20 cellular contexts compared by ENCODE assay signal in genomic region chr9:134377143-134377484, GRCh38. TPM values are rescaled to one million over a fixed set of nuclear protein-coding genes. Genes with fewer than 3 reads are reported as not detected.
DNase-seq lines count a peak whose midpoint lies in the region; ATAC-seq and TF ChIP-seq lines count a peak whose summit lies in the region.
"Had no signal": no experiment of that assay in that cellular context is flagged by ENCODE, and none has a peak within 500 bp of the region (broad histone marks: within the 10 kb centered on the region; RNA-seq: fewer than 3 reads in every experiment).

No MANE protein-coding gene starts in this region.

- no peak overlapping the region for H2BK5ac ChIP-seq in trophoblast cell (ENCODE audit: low read depth, low read length, poor library complexity)

- peak overlapping the region; percentile 72 to 98 (median 92) for H3K9ac ChIP-seq in skeletal muscle tissue (ENCODE audit: low read depth in 1 of 3, low read length in 3 of 3)
- H3K9ac ChIP-seq in trophoblast cell (ENCODE audit: low read length) = no peak overlapping the region

- H3K27ac ChIP-seq in heart right ventricle (peak overlapping the region in 8 of 10 donors; percentile 83 to 98 (median 90)), right atrium auricular region (peak overlapping the region in 1 of 2 donors; percentile 86), skeletal muscle tissue (ENCODE audit: low read depth, low read length) (peak overlapping the region; percentile 97), vagina (peak overlapping the region; percentile 94), trophoblast cell (ENCODE audit: low read depth, low read length) (no peak overlapping the region)

- no peak overlapping the region for H4K91ac ChIP-seq in trophoblast cell (ENCODE audit: low read depth, low read length)

- no peak overlapping the region for H3K18ac ChIP-seq in trophoblast cell (ENCODE audit: low read length)

- TF ChIP-seq CTCF in heart right ventricle (IDR thresholded peaks at IDR 0.05) (no peak), right atrium auricular region (IDR thresholded peaks at IDR 0.05) (no peak), vagina (IDR thresholded peaks at IDR 0.05) (no peak)

- no peak overlapping the region for H2AK5ac ChIP-seq in trophoblast cell (ENCODE audit: low read length)

- H3K79me2 ChIP-seq in trophoblast cell (ENCODE audit: control insufficient read depth, insufficient read depth, low read length, poor library complexity) = peaks cover 16% of the 10 kb centered on the region

- H3K4me1 Mint-ChIP-seq in activated CD4-positive, alpha-beta memory T cell treated with anti-CD3 and anti-CD28 coated beads for 36 hours (ENCODE audit: low read depth) = peaks cover 12% of the 10 kb centered on the region

- no peak overlapping the region for H2BK12ac ChIP-seq in trophoblast cell (ENCODE audit: low read length)

- no peak overlapping the region for H3K4me3 Mint-ChIP-seq in activated CD4-positive, alpha-beta memory T cell treated with anti-CD3 and anti-CD28 coated beads for 36 hours
- H3K4me3 Mint-ChIP-seq: activated CD4-positive, alpha-beta T cell treated with anti-CD3 and anti-CD28 coated beads, Interleukin-2, amount 10 ng/mL, durations not matched to agents 7 days and 5 days; H9; T-cell had no signal

- H3K9me3 Mint-ChIP-seq in activated CD4-positive, alpha-beta memory T cell treated with anti-CD3 and anti-CD28 coated beads for 36 hours = no peaks in the 10 kb centered on the region
- H3K9me3 Mint-ChIP-seq: activated CD4-positive, alpha-beta T cell treated with anti-CD3 and anti-CD28 coated beads, Interleukin-2, amount 10 ng/mL, durations not matched to agents 7 days and 5 days; H9; naive B cell; T-cell had no signal

- no peak for DNase-seq in heart right ventricle
- DNase-seq in right atrium auricular region (ENCODE audit: low spot score) = no peak
- DNase-seq in left lobe of liver (ENCODE audit: low spot score) = no peak
- DNase-seq in vagina (ENCODE audit: extremely low spot score in 2 of 2) = no peak
- no peak for DNase-seq in NCI-H774 (lab: John Stamatoyannopoulos, UW)
- no peak for DNase-seq in activated CD4-positive, alpha-beta memory T cell treated with anti-CD3 and anti-CD28 coated beads for 36 hours
- no peak for DNase-seq in trophoblast cell
- DNase-seq: activated CD4-positive, alpha-beta T cell treated with anti-CD3 and anti-CD28 coated beads, Interleukin-2, amount 10 ng/mL, durations not matched to agents 7 days and 5 days; activated CD8-positive, alpha-beta memory T cell treated with anti-CD3 and anti-CD28 coated beads, Interleukin-2, amount 50 U/mL, for 48 hours; activated effector memory CD4-positive, alpha-beta T cell treated with anti-CD3 and anti-CD28 coated beads, Interleukin-2, amount 50 U/mL, for 16 hours; effector CD8-positive, alpha-beta T cell; GF-D8; glutamatergic neuron; H9; naive B cell; NCI-H1105 treated with DMSO at 0.1 percent for 48 hours; NCI-H510A treated with DMSO at 0.1 percent for 48 hours; posterior cingulate gyrus; T-cell had no signal

- no peak overlapping the region for H3K4ac ChIP-seq in trophoblast cell (ENCODE audit: low read depth, low read length)

- H3K9me3 ChIP-seq in heart right ventricle (no peaks in the 10 kb centered on the region), right atrium auricular region (no peaks in the 10 kb centered on the region), skeletal muscle tissue (ENCODE audit: control insufficient read depth in 3 of 3, low read length in 3 of 3) (no peaks in the 10 kb centered on the region), vagina (no peaks in the 10 kb centered on the region), trophoblast cell (ENCODE audit: insufficient read depth, low read depth, low read length) (no peaks in the 10 kb centered on the region)

- peaks cover 83 to 100% (median 100%) of the 10 kb centered on the region in 9 donors for H3K4me1 ChIP-seq in heart right ventricle
- H3K4me1 ChIP-seq in right atrium auricular region = peaks cover 0 to 100% of the 10 kb centered on the region in 2 donors
- H3K4me1 ChIP-seq in skeletal muscle tissue (ENCODE audit: control insufficient read depth in 3 of 3, insufficient read depth in 3 of 3, low read length in 3 of 3) = peaks cover 90 to 99% (median 97%) of the 10 kb centered on the region in 3 donors
- peaks cover 100% of the 10 kb centered on the region for H3K4me1 ChIP-seq in vagina
- peaks cover 14 to 16% of the 10 kb centered on the region in 2 experiments for H3K4me1 ChIP-seq in trophoblast cell (ENCODE audit: control insufficient read depth in 1 of 2, insufficient read depth in 2 of 2, low read length in 2 of 2)

- H3K4me2 ChIP-seq in trophoblast cell (ENCODE audit: low read length) = no peak overlapping the region

- no peak for TF ChIP-seq POLR2A in vagina (IDR thresholded peaks at IDR 0.05)

- ATAC-seq in heart right ventricle = no peak
- ATAC-seq in left lobe of liver = peak; percentile 0
- ATAC-seq: T-cell had no signal

- H4K8ac ChIP-seq in trophoblast cell (ENCODE audit: low read depth, low read length) = no peak overlapping the region

- H2BK120ac ChIP-seq in trophoblast cell (ENCODE audit: insufficient read depth, low read length, poor library complexity) = no peak overlapping the region

- H3K27ac Mint-ChIP-seq in activated CD4-positive, alpha-beta memory T cell treated with anti-CD3 and anti-CD28 coated beads for 36 hours = no peak overlapping the region
- H3K27ac Mint-ChIP-seq: activated CD4-positive, alpha-beta T cell treated with anti-CD3 and anti-CD28 coated beads, Interleukin-2, amount 10 ng/mL, durations not matched to agents 7 days and 5 days had no signal

- H3K36me3 Mint-ChIP-seq in activated CD4-positive, alpha-beta memory T cell treated with anti-CD3 and anti-CD28 coated beads for 36 hours = no peaks in the 10 kb centered on the region
- H3K36me3 Mint-ChIP-seq: naive B cell, T-cell had no signal

- H2AFZ ChIP-seq in trophoblast cell (ENCODE audit: insufficient read depth, low read length, poor library complexity) = no peak overlapping the region

- intact Hi-C loops in heart right ventricle (cut with DNase I) (loop anchor here in 6 of 10 donors (2.0 to 10.0 kb wide), 5 partner anchors 28 to 58 kb away; partner anchors contain the start of gene RXRA (in 3 of the 6)), vagina (cut with DNase I) (no loop called here)
- intact Hi-C loops in activated CD4-positive, alpha-beta memory T cell treated with anti-CD3 and anti-CD28 coated beads for 36 hours (cut with micrococcal nuclease) = no loop called here

- no peak overlapping the region for H4K12ac ChIP-seq in trophoblast cell (ENCODE audit: low read depth, low read length)

- H3K23ac ChIP-seq in trophoblast cell (ENCODE audit: low read length) = no peak overlapping the region

- peak overlapping the region in 1 of 10 donors; percentile 10 for H3K4me3 ChIP-seq in heart right ventricle
- H3K4me3 ChIP-seq in right atrium auricular region = no peak overlapping the region
- peak overlapping the region in 1 of 3 donors; percentile 68 for H3K4me3 ChIP-seq in skeletal muscle tissue (ENCODE audit: low read length in 3 of 3)
- H3K4me3 ChIP-seq in vagina = no peak overlapping the region
- H3K4me3 ChIP-seq in trophoblast cell (ENCODE audit: low read depth, low read length) = no peak overlapping the region

- POLR2A ChIA-PET in activated CD4-positive, alpha-beta memory T cell treated with anti-CD3 and anti-CD28 coated beads for 36 hours (lab: Charles Lee) = interaction anchor here (0.7 kb wide), 1 partner anchor 15 kb away, joined by 3 read pairs; no protein-coding TSS in a partner anchor

- 61 to 64% methylated on average over 8 of the region's 8 CpGs for WGBS in heart right ventricle, 2 donors
- WGBS in trophoblast cell (ENCODE audit: extremely low coverage, insufficient coverage, insufficient read length) = no CpG with 5 or more reads among the region's 8 CpGs

- no peaks in the 10 kb centered on the region for H3K36me3 ChIP-seq in heart right ventricle
- H3K36me3 ChIP-seq in right atrium auricular region = no peaks in the 10 kb centered on the region
- no peaks in the 10 kb centered on the region for H3K36me3 ChIP-seq in skeletal muscle tissue (ENCODE audit: control insufficient read depth in 3 of 3, insufficient read depth in 3 of 3, low read length in 3 of 3)
- no peaks in the 10 kb centered on the region for H3K36me3 ChIP-seq in vagina
- H3K36me3 ChIP-seq in trophoblast cell (ENCODE audit: control insufficient read depth in 1 of 2, insufficient read depth in 2 of 2, low read length in 2 of 2) = no peaks in the 10 kb centered on the region

- H3K79me1 ChIP-seq in trophoblast cell (ENCODE audit: low read length) = no peaks in the 10 kb centered on the region

- no peaks in the 10 kb centered on the region for H3K27me3 Mint-ChIP-seq in activated CD4-positive, alpha-beta memory T cell treated with anti-CD3 and anti-CD28 coated beads for 36 hours
- H3K27me3 Mint-ChIP-seq: activated CD4-positive, alpha-beta T cell treated with anti-CD3 and anti-CD28 coated beads, Interleukin-2, amount 10 ng/mL, durations not matched to agents 7 days and 5 days; T-cell had no signal

- CTCF ChIA-PET in activated CD4-positive, alpha-beta memory T cell treated with anti-CD3 and anti-CD28 coated beads for 36 hours (lab: Charles Lee) = interaction anchor here (4.1 kb wide), 1 partner anchor 66 kb away, joined by 14 read pairs; no protein-coding TSS in a partner anchor

- no peaks in the 10 kb centered on the region for H3K27me3 ChIP-seq in heart right ventricle
- H3K27me3 ChIP-seq in right atrium auricular region = no peaks in the 10 kb centered on the region
- no peaks in the 10 kb centered on the region for H3K27me3 ChIP-seq in skeletal muscle tissue (ENCODE audit: control insufficient read depth in 3 of 3, insufficient read depth in 3 of 3, low read length in 3 of 3)
- no peaks in the 10 kb centered on the region for H3K27me3 ChIP-seq in vagina
- no peaks in the 10 kb centered on the region for H3K27me3 ChIP-seq in trophoblast cell (ENCODE audit: insufficient read depth, low read length)

- H3K14ac ChIP-seq in trophoblast cell (ENCODE audit: low read length) = no peak overlapping the region

RNA-seq across cellular contexts. Expression of gene RXRA, which starts 50.9 kb away (rescaled TPM):
- 10 to 100 TPM; 38.4 to 92.3 (median 43.6) TPM for total RNA-seq in heart right ventricle
- 10 to 100 TPM; 22.6 to 39.1 TPM for polyA plus RNA-seq in heart right ventricle
- total RNA-seq in right atrium auricular region = 10 to 100 TPM; 34.5 to 50.8 TPM
- 163 TPM for total RNA-seq in left lobe of liver
- 11.5 TPM for total RNA-seq in skeletal muscle tissue
- total RNA-seq in vagina = 49.4 TPM
- 10 to 100 TPM; 22.1 to 22.5 TPM for total RNA-seq in activated CD4-positive, alpha-beta memory T cell treated with anti-CD3 and anti-CD28 coated beads for 36 hours
- polyA plus RNA-seq in trophoblast cell (2013) = 31.7 and 33.2 TPM in 2 replicates

Comparison
In these comparisons a context has a peak if more than half of its experiments do, and no peak if none do; other contexts are left out.
1. intact Hi-C loops: an anchor here in heart right ventricle (2.0 to 10.0 kb wide); none called in vagina and activated CD4-positive, alpha-beta memory T cell treated with anti-CD3 and anti-CD28 coated beads for 36 hours.